Comparison of ENCODE assay signal across 8 cellular contexts in genomic region chr2:57759822-57760300, GRCh38.
DNase-seq lines count a peak whose midpoint lies in the region; ATAC-seq lines count a peak whose summit lies in the region.

No MANE protein-coding gene starts in this region.

- peak overlapping the region; percentile 43 for H3K27ac ChIP-seq in cingulate gyrus (ENCODE audit: low read depth, low read length)

- intact Hi-C loops in left colon (cut with DNase I, micrococcal nuclease), result no loop called here

- ATAC-seq in GM19035 (IDR thresholded peaks at IDR 0.05; ENCODE audit: unreplicated experiment) (peak; percentile 95), HG03280 (IDR thresholded peaks at IDR 0.05; ENCODE audit: unreplicated experiment) (peak; percentile 97), left colon (peak; percentile 100)

- DNase-seq in Ammon's horn (ENCODE audit: low spot score) (peak; percentile 91), NCI-H345 (lab: John Stamatoyannopoulos, UW) (peak; percentile 87), left colon (peak; percentile 59 to 86)
- peak; percentile 58 to 72 for DNase-seq in activated CD4-positive, alpha-beta T cell treated with anti-CD3 and anti-CD28 coated beads for 24 hours (ENCODE audit: low read depth in 2 of 2)
- DNase-seq in stimulated activated CD4-positive, alpha-beta T cell treated with anti-CD3 and anti-CD28 coated beads, Interleukin-2, amount 100 ng/mL, for 24 hours, result peak; percentile 83 to 86

Comparison
In these comparisons a context has a peak if more than half of its experiments do, and no peak if none do; other contexts are left out.
1. Peak in every context shown above with its lines: DNase-seq, ATAC-seq and H3K27ac ChIP-seq.